Comparison of ENCODE assay signal across 19 cellular contexts in genomic region chr3:42853056-42853455, GRCh38. TPM values are rescaled to one million over a fixed set of nuclear protein-coding genes. Genes with fewer than 3 reads are reported as not detected.
DNase-seq lines count a peak whose midpoint lies in the region; ATAC-seq, FAIRE-seq and TF ChIP-seq lines count a peak whose summit lies in the region.
"Had no signal": no experiment of that assay in that cellular context is flagged by ENCODE, and none has a peak within 500 bp of the region (broad histone marks: within the 10 kb centered on the region; RNA-seq: fewer than 3 reads in every experiment).

No MANE protein-coding gene starts in this region.

- no peaks in the 10 kb centered on the region for H3F3A ChIP-seq in smooth muscle cell (ENCODE audit: low read depth)

- H3K9me2 ChIP-seq in hepatocyte (replicated peaks; ENCODE audit: insufficient read depth), result no peaks in the 10 kb centered on the region

- CTCF ChIA-PET in activated CD8-positive, alpha-beta memory T cell treated with anti-CD3 and anti-CD28 coated beads, Interleukin-2, amount 10 ng/mL, durations not matched to agents 7 days and 5 days (lab: Charles Lee), result interaction anchor here (3.0 kb wide), 1 partner anchor 13 kb away, joined by 11 read pairs; no protein-coding TSS in a partner anchor

- H3K27ac ChIP-seq in BLaER1, result peak overlapping the region; percentile 64
- peak overlapping the region; percentile 48 for H3K27ac ChIP-seq in hepatocyte
- no peak overlapping the region for H3K27ac ChIP-seq in smooth muscle cell (ENCODE audit: low read depth)
- H3K27ac ChIP-seq: C4-2B had no signal

- FAIRE-seq in frontal cortex (lab: Jason Lieb, UNC), result no peak
- FAIRE-seq: D721Med, GM12892 had no signal

- no peaks in the 10 kb centered on the region for H3K9me3 Mint-ChIP-seq in activated CD8-positive, alpha-beta memory T cell treated with anti-CD3 and anti-CD28 coated beads, Interleukin-2, amount 10 ng/mL, durations not matched to agents 7 days and 5 days (ENCODE audit: low read depth)
- H3K9me3 Mint-ChIP-seq: HFFc6 had no signal

- no peak for ATAC-seq in activated CD8-positive, alpha-beta memory T cell treated with anti-CD3 and anti-CD28 coated beads, Interleukin-2, amount 10 ng/mL, durations not matched to agents 7 days and 5 days
- ATAC-seq in GM18502 (IDR thresholded peaks at IDR 0.05; ENCODE audit: poor library complexity, unreplicated experiment), result no peak

- H3K4me3 ChIP-seq in BLaER1, result no peak overlapping the region
- H3K4me3 ChIP-seq in hepatocyte, result no peak overlapping the region
- H3K4me3 ChIP-seq in smooth muscle cell, result no peak overlapping the region

- no peaks in the 10 kb centered on the region for H3K27me3 ChIP-seq in BLaER1
- H3K27me3 ChIP-seq in hepatocyte, result no peaks in the 10 kb centered on the region
- H3K27me3 ChIP-seq in smooth muscle cell (ENCODE audit: low read depth), result no peaks in the 10 kb centered on the region

- H4K20me1 ChIP-seq in BLaER1 (no peaks in the 10 kb centered on the region), hepatocyte (ENCODE audit: insufficient read depth, poor library complexity, severe bottlenecking) (no peaks in the 10 kb centered on the region), smooth muscle cell (ENCODE audit: low read depth) (no peaks in the 10 kb centered on the region)

- peaks cover 54% of the 10 kb centered on the region for H3K4me1 ChIP-seq in BLaER1
- H3K4me1 ChIP-seq in hepatocyte (ENCODE audit: insufficient read depth), result peaks cover 24% of the 10 kb centered on the region
- no peaks in the 10 kb centered on the region for H3K4me1 ChIP-seq in smooth muscle cell (ENCODE audit: low read depth)

- H3K4me1 Mint-ChIP-seq in activated CD8-positive, alpha-beta memory T cell treated with anti-CD3 and anti-CD28 coated beads, Interleukin-2, amount 10 ng/mL, durations not matched to agents 7 days and 5 days, result no peaks in the 10 kb centered on the region

- H3K9me3 ChIP-seq in BLaER1, result no peaks in the 10 kb centered on the region
- no peaks in the 10 kb centered on the region for H3K9me3 ChIP-seq in hepatocyte (ENCODE audit: low read depth)
- no peaks in the 10 kb centered on the region for H3K9me3 ChIP-seq in smooth muscle cell (replicated peaks; ENCODE audit: low read depth)

- H3K9ac ChIP-seq in BLaER1 (peak overlapping the region; percentile 62; the same call in 1 of the 2 replicates), smooth muscle cell (ENCODE audit: low read depth) (no peak overlapping the region)

- H3K4me2 ChIP-seq in BLaER1, result peak overlapping the region; percentile 74
- no peak overlapping the region for H3K4me2 ChIP-seq in hepatocyte
- no peak overlapping the region for H3K4me2 ChIP-seq in smooth muscle cell

- no peak overlapping the region for H2AFZ ChIP-seq in hepatocyte
- peak overlapping the region; percentile 57 for H2AFZ ChIP-seq in smooth muscle cell (ENCODE audit: low read depth)

- no peaks in the 10 kb centered on the region for H3K27me3 Mint-ChIP-seq in activated CD8-positive, alpha-beta memory T cell treated with anti-CD3 and anti-CD28 coated beads, Interleukin-2, amount 10 ng/mL, durations not matched to agents 7 days and 5 days

- no peak overlapping the region for H3K27ac Mint-ChIP-seq in activated CD8-positive, alpha-beta memory T cell treated with anti-CD3 and anti-CD28 coated beads, Interleukin-2, amount 10 ng/mL, durations not matched to agents 7 days and 5 days
- H3K27ac Mint-ChIP-seq: HFFc6 had no signal

- 86% methylated on average over 1 of the region's 1 CpG for WGBS in hepatocyte (ENCODE audit: low lambda C conversion rate, missing lambda C conversion rate)
- 88% methylated on average over 1 of the region's 1 CpG for WGBS in smooth muscle cell (ENCODE audit: low lambda C conversion rate)

- H3K79me2 ChIP-seq in hepatocyte, result no peaks in the 10 kb centered on the region
- no peaks in the 10 kb centered on the region for H3K79me2 ChIP-seq in smooth muscle cell (ENCODE audit: low read depth)

- H3K36me3 ChIP-seq in BLaER1 (no peaks in the 10 kb centered on the region), hepatocyte (replicated peaks; ENCODE audit: insufficient read depth, low read depth) (no peaks in the 10 kb centered on the region), smooth muscle cell (ENCODE audit: low read depth) (no peaks in the 10 kb centered on the region)

- intact Hi-C loops in posterior vena cava (cut with DNase I), result no loop called here

- no peaks in the 10 kb centered on the region for H3K36me3 Mint-ChIP-seq in activated CD8-positive, alpha-beta memory T cell treated with anti-CD3 and anti-CD28 coated beads, Interleukin-2, amount 10 ng/mL, durations not matched to agents 7 days and 5 days

- peak; percentile 9 for DNase-seq in activated CD8-positive, alpha-beta memory T cell treated with anti-CD3 and anti-CD28 coated beads, Interleukin-2, amount 10 ng/mL, durations not matched to agents 7 days and 5 days
- no peak for DNase-seq in hepatocyte (ENCODE audit: low spot score)
- DNase-seq in smooth muscle cell (lab: John Stamatoyannopoulos, UW; ENCODE audit: unreplicated experiment), result no peak
- no peak for DNase-seq in posterior vena cava (ENCODE audit: low spot score)
- no peak for DNase-seq in DMS79 treated with DMSO at 0.1 percent for 48 hours (lab: John Stamatoyannopoulos, UW)
- DNase-seq in frontal cortex (ENCODE audit: low spot score in 2 of 2), result no peak
- DNase-seq: HFFc6, KG1, NCI-H1436, NCI-H226, NCI-H524, NCI-H82 had no signal

- H3K4me3 Mint-ChIP-seq in activated CD8-positive, alpha-beta memory T cell treated with anti-CD3 and anti-CD28 coated beads, Interleukin-2, amount 10 ng/mL, durations not matched to agents 7 days and 5 days, result no peak overlapping the region
- H3K4me3 Mint-ChIP-seq: HFFc6 had no signal

- TF ChIP-seq CTCF in hepatocyte (IDR thresholded peaks at IDR 0.05; ENCODE audit: poor library complexity) (no peak), smooth muscle cell (IDR thresholded peaks at IDR 0.05; ENCODE audit: borderline replicate concordance, insufficient read depth, poor library complexity, severe bottlenecking) (no peak)

RNA-seq across cellular contexts. Expression of gene CYP8B1, which starts 22.6 kb away (rescaled TPM):
- total RNA-seq in activated CD8-positive, alpha-beta memory T cell treated with anti-CD3 and anti-CD28 coated beads, Interleukin-2, amount 10 ng/mL, durations not matched to agents 7 days and 5 days, result not detected
- 5.7 and 5.9 TPM in 2 replicates for total RNA-seq in hepatocyte
- 2.2 and 4.5 TPM in 2 replicates for polyA plus RNA-seq in hepatocyte
- not detected in 2 replicates for total RNA-seq in smooth muscle cell
- not detected in 2 replicates for polyA plus RNA-seq in smooth muscle cell
- total RNA-seq in posterior vena cava, result under 1 TPM; 0.10 to 0.14 TPM
- not detected for total RNA-seq in frontal cortex
- total RNA-seq: A673, H4, HFFc6 had no signal

RNA-seq across cellular contexts. Expression of gene ACKR2, which starts 43.8 kb away (rescaled TPM):
- 1 to 10 TPM; 2.3 to 2.6 TPM for total RNA-seq in activated CD8-positive, alpha-beta memory T cell treated with anti-CD3 and anti-CD28 coated beads, Interleukin-2, amount 10 ng/mL, durations not matched to agents 7 days and 5 days
- 1.9 and 3.9 TPM in 2 replicates for total RNA-seq in hepatocyte
- polyA plus RNA-seq in hepatocyte, result 1.7 and 2.3 TPM in 2 replicates
- 5.6 and 17.2 TPM in 2 replicates for total RNA-seq in smooth muscle cell
- 1.1 and 7.0 TPM in 2 replicates for polyA plus RNA-seq in smooth muscle cell
- 10 to 100 TPM; 17.0 to 20.6 TPM for total RNA-seq in posterior vena cava
- not detected for total RNA-seq in frontal cortex
- total RNA-seq: A673, H4 had no signal

RNA-seq across cellular contexts. Expression of gene HIGD1A, which starts 48.8 kb away (rescaled TPM):
- 10 to 100 TPM; 53.6 to 71.1 TPM for total RNA-seq in activated CD8-positive, alpha-beta memory T cell treated with anti-CD3 and anti-CD28 coated beads, Interleukin-2, amount 10 ng/mL, durations not matched to agents 7 days and 5 days
- total RNA-seq in hepatocyte, result 252 and 266 TPM in 2 replicates
- polyA plus RNA-seq in hepatocyte, result 212 and 218 TPM in 2 replicates
- total RNA-seq in smooth muscle cell, result 322 and 339 TPM in 2 replicates
- 159 and 297 TPM in 2 replicates for polyA plus RNA-seq in smooth muscle cell
- total RNA-seq in posterior vena cava, result 100 to 1,000 TPM; 163 to 204 TPM
- 127 TPM for total RNA-seq in frontal cortex

RNA-seq across cellular contexts. Expression of gene ZNF662, which starts 52.9 kb away (rescaled TPM):
- total RNA-seq in activated CD8-positive, alpha-beta memory T cell treated with anti-CD3 and anti-CD28 coated beads, Interleukin-2, amount 10 ng/mL, durations not matched to agents 7 days and 5 days, result under 1 TPM in 1 of 2 experiments, not detected in 1; 0.47 TPM
- total RNA-seq in hepatocyte (0.07 TPM in 1 of 2 replicates, not detected in the other), smooth muscle cell (1.1 and 1.6 TPM in 2 replicates), posterior vena cava (10 to 100 TPM in 1 of 2 donors, 1 to 10 TPM in 1; 9.8 to 11.8 TPM), frontal cortex (16.7 TPM)
- polyA plus RNA-seq in hepatocyte (not detected in 2 replicates), smooth muscle cell (0.05 TPM in 1 of 2 replicates, not detected in the other)
- total RNA-seq: A673 had no signal
